ENCODE assay signal across 9 cellular contexts in genomic region chr11:104175769-104176168, GRCh38. TPM values are rescaled to one million over a fixed set of nuclear protein-coding genes. Genes with fewer than 3 reads are reported as not detected.
"Had no signal": no experiment of that assay in that cellular context is flagged by ENCODE, and none has a peak within 500 bp of the region (broad histone marks: within the 10 kb centered on the region; RNA-seq: fewer than 3 reads in every experiment).

No MANE protein-coding gene starts in this region.

- H3K4me3 ChIP-seq: K562 had no signal

- FAIRE-seq: HTR-8/SVneo, K562 had no signal

- H3K4me1 Mint-ChIP-seq: IgD-negative memory B cell had no signal

- H3K27ac ChIP-seq: HL-60, KMS-11 had no signal

- H3K9me3 Mint-ChIP-seq: IgD-negative memory B cell had no signal

- H3K36me3 Mint-ChIP-seq: IgD-negative memory B cell had no signal

- H3K9ac ChIP-seq: KMS-11 had no signal

- H3K4me3 Mint-ChIP-seq: IgD-negative memory B cell had no signal

- ATAC-seq: K562 had no signal

- H3K27ac Mint-ChIP-seq: IgD-negative memory B cell had no signal

- H3K4me2 ChIP-seq: KMS-11 had no signal

- DNase-seq: KBM-7, KG1 had no signal

RNA-seq across cellular contexts. Expression of gene PDGFD, which starts 11.8 kb away (rescaled TPM):
- total RNA-seq: HT-29, HT1080 had no signal
- polyA plus RNA-seq: K562 had no signal
